ENCODE assay signal across 1 cellular context in the genomic region with DNA sequence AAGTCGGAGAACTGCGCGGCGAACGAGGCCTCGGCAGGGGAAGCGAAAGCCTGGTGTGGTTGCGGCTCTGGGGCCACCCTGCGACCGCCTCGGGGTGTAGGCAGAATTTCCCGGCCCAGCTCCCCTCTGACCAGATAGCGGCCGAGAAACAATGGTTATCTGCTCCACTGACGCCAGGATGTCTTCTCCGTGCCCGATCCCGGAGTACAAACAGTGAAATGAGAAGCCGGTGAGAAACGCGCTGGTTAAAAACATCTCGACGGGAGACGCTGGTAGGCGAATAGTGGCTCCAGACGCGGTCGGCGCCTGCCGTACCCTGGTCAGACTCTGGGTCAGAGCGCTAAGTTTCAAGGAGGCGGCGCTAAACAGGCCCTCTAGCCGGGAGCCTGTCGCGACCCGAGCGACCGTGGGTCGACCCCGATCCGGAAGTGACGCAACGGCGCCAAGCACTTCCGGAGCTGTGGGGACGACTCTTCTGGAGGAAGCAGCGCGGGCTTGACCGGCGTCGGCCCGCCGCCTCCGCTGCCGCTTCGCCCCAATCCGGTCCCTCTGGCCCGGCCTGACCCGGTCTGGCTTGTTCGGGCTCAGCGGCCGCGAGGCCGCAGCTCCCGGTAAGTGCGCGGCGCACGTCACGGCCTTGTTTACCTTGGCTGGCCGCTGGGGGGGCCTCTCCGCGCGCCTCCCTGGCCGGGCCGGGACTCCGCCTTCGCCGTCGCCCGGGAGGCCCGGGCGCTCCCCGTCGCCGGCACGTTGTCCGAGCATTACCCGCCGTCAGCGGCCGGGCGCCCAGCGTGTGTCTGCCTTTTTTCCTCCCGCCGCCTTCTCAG.
A peak's percentile ranks its signal among the peaks of the same experiment; 100 is the strongest.
TF ChIP-seq lines count a peak whose summit lies in the region.

ARIH2 (plus strand) TSS at position 455 of the 827 bp plus-strand sequence. CDS start 8,717 bp downstream, outside the sequence.

TF ChIP-seq in GM12878, 131 proteins besides CTCF, POLR2A, EP300 and RAD21 (continued from another document and continues in another):
- TF ChIP-seq E4F1 (IDR thresholded peaks at IDR 0.05; ENCODE audit: borderline replicate concordance, partially characterized antibody) = no peak
- TF ChIP-seq CREM (IDR thresholded peaks at IDR 0.05; ENCODE audit: low read depth) = peak; percentile 89
- TF ChIP-seq BCLAF1 (IDR thresholded peaks at IDR 0.05) = no peak
- TF ChIP-seq HDAC6 (IDR thresholded peaks at IDR 0.05; ENCODE audit: unreplicated experiment) = no peak
- TF ChIP-seq, protein P1, sequence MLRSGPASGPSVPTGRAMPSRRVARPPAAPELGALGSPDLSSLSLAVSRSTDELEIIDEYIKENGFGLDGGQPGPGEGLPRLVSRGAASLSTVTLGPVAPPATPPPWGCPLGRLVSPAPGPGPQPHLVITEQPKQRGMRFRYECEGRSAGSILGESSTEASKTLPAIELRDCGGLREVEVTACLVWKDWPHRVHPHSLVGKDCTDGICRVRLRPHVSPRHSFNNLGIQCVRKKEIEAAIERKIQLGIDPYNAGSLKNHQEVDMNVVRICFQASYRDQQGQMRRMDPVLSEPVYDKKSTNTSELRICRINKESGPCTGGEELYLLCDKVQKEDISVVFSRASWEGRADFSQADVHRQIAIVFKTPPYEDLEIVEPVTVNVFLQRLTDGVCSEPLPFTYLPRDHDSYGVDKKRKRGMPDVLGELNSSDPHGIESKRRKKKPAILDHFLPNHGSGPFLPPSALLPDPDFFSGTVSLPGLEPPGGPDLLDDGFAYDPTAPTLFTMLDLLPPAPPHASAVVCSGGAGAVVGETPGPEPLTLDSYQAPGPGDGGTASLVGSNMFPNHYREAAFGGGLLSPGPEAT (IDR thresholded peaks at IDR 0.05; ENCODE audit: low read depth) = peak; percentile 84
- peak; percentile 76; the same call in 1 of the 2 replicates for TF ChIP-seq PAX5 (IDR thresholded peaks at IDR 0.05; ENCODE audit: borderline replicate concordance, low read depth, low read length)
- TF ChIP-seq RBBP5 (conservative IDR thresholded peaks at IDR 0.05) = peak; percentile 91; the same call in 1 of the 2 replicates
- no peak; the same call in 1 of the 2 replicates for TF ChIP-seq ZNF207 (IDR thresholded peaks at IDR 0.05; ENCODE audit: borderline replicate concordance)
- TF ChIP-seq, protein P2, sequence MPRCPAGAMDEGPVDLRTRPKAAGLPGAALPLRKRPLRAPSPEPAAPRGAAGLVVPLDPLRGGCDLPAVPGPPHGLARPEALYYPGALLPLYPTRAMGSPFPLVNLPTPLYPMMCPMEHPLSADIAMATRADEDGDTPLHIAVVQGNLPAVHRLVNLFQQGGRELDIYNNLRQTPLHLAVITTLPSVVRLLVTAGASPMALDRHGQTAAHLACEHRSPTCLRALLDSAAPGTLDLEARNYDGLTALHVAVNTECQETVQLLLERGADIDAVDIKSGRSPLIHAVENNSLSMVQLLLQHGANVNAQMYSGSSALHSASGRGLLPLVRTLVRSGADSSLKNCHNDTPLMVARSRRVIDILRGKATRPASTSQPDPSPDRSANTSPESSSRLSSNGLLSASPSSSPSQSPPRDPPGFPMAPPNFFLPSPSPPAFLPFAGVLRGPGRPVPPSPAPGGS (IDR thresholded peaks at IDR 0.05; ENCODE audit: borderline replicate concordance, insufficient read depth, low read depth, low read length, poor library complexity, severe bottlenecking) = no peak
- TF ChIP-seq PAX8 (IDR thresholded peaks at IDR 0.05) = no peak
- TF ChIP-seq ZNF217 (IDR thresholded peaks at IDR 0.05) = no peak
- peak; percentile 91 for TF ChIP-seq CREB1 (IDR thresholded peaks at IDR 0.05; ENCODE audit: low read depth)
- no peak for TF ChIP-seq SIX5 (IDR thresholded peaks at IDR 0.05; ENCODE audit: low read depth, low read length, severe bottlenecking)
- TF ChIP-seq CBX3 (IDR thresholded peaks at IDR 0.05; ENCODE audit: borderline replicate concordance, low read depth) = no peak
- peak; percentile 77; the same call in 1 of the 2 replicates for TF ChIP-seq RCOR1 (conservative IDR thresholded peaks at IDR 0.05; ENCODE audit: low read depth, low read length)
- TF ChIP-seq RAD51 (IDR thresholded peaks at IDR 0.05) = no peak
- TF ChIP-seq KAT2A (conservative IDR thresholded peaks at IDR 0.05; ENCODE audit: control insufficient read depth, low read depth, low read length) = no peak
- no peak for TF ChIP-seq STAT3 (IDR thresholded peaks at IDR 0.05; ENCODE audit: low read depth, low read length)
- TF ChIP-seq SREBF2 (IDR thresholded peaks at IDR 0.05; ENCODE audit: low read length) = 0 out of 2 replicates have a peak, but pooled peaks have one; percentile 40
- TF ChIP-seq ZBED1 (IDR thresholded peaks at IDR 0.05; ENCODE audit: borderline replicate concordance) = peak; percentile 99
- peak; percentile 71 for TF ChIP-seq E2F8 (IDR thresholded peaks at IDR 0.05; ENCODE audit: low read depth, partially characterized antibody)
- no peak for TF ChIP-seq ZZZ3 (IDR thresholded peaks at IDR 0.05; ENCODE audit: control insufficient read depth, insufficient read length, low read depth)
- TF ChIP-seq TCF7 (IDR thresholded peaks at IDR 0.05; ENCODE audit: borderline replicate concordance) = no peak
- peak; percentile 77 for TF ChIP-seq LARP7 (IDR thresholded peaks at IDR 0.05)
- peak; percentile 95 for TF ChIP-seq NBN (IDR thresholded peaks at IDR 0.05)
- peak; percentile 61 to 78 for TF ChIP-seq IKZF2 (IDR thresholded peaks at IDR 0.05)
- TF ChIP-seq, protein P3, sequence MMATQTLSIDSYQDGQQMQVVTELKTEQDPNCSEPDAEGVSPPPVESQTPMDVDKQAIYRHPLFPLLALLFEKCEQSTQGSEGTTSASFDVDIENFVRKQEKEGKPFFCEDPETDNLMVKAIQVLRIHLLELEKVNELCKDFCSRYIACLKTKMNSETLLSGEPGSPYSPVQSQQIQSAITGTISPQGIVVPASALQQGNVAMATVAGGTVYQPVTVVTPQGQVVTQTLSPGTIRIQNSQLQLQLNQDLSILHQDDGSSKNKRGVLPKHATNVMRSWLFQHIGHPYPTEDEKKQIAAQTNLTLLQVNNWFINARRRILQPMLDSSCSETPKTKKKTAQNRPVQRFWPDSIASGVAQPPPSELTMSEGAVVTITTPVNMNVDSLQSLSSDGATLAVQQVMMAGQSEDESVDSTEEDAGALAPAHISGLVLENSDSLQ (IDR thresholded peaks at IDR 0.05) = peak; percentile 40; the same call in 1 of the 2 replicates
- no peak for TF ChIP-seq E2F4 (IDR thresholded peaks at IDR 0.05; ENCODE audit: low read depth, low read length)
- peak; percentile 77 for TF ChIP-seq EED (IDR thresholded peaks at IDR 0.05; ENCODE audit: low read depth)
- no peak for TF ChIP-seq CHD1 (IDR thresholded peaks at IDR 0.05; ENCODE audit: low read depth, low read length)
- TF ChIP-seq NRF1 (conservative IDR thresholded peaks at IDR 0.05; ENCODE audit: low read depth, low read length) = no peak
- peak; percentile 72 for TF ChIP-seq ELK1 (IDR thresholded peaks at IDR 0.05; ENCODE audit: low read depth, low read length)
- TF ChIP-seq, protein P4, sequence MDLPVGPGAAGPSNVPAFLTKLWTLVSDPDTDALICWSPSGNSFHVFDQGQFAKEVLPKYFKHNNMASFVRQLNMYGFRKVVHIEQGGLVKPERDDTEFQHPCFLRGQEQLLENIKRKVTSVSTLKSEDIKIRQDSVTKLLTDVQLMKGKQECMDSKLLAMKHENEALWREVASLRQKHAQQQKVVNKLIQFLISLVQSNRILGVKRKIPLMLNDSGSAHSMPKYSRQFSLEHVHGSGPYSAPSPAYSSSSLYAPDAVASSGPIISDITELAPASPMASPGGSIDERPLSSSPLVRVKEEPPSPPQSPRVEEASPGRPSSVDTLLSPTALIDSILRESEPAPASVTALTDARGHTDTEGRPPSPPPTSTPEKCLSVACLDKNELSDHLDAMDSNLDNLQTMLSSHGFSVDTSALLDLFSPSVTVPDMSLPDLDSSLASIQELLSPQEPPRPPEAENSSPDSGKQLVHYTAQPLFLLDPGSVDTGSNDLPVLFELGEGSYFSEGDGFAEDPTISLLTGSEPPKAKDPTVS (IDR thresholded peaks at IDR 0.05; ENCODE audit: low read depth, low read length) = no peak
